Comparison of ENCODE assay signal across 11 cellular contexts in genomic region chr3:126355251-126355650, GRCh38. TPM values are rescaled to one million over a fixed set of nuclear protein-coding genes. Genes with fewer than 3 reads are reported as not detected.
DNase-seq lines count a peak whose midpoint lies in the region; ATAC-seq and TF ChIP-seq lines count a peak whose summit lies in the region.
"Had no signal": no experiment of that assay in that cellular context is flagged by ENCODE, and none has a peak within 500 bp of the region (broad histone marks: within the 10 kb centered on the region; RNA-seq: fewer than 3 reads in every experiment).

No MANE protein-coding gene starts in this region.

- in situ Hi-C loops in GM13977 (cut with MboI; ENCODE audit: low pct_unique_long_range_greater_than_20kb, low sequenced_read_pairs, unreplicated experiment) = no loop called here

- H3K36me3 Mint-ChIP-seq in activated T-helper 1 cell treated with anti-CD3 and anti-CD28 coated beads, Interleukin-12 subunit alpha, Interleukin-12 subunit beta, Interleukin-2, Interleukin-4 antibody, amounts not matched to agents 30 ng/mL and 10 ng/mL and 1 ng/mL, durations not matched to agents 14 hours and 24 hours and 36 hours (ENCODE audit: low read depth) = peaks cover 1% of the 10 kb centered on the region
- H3K36me3 Mint-ChIP-seq in stimulated activated naive B cell treated with anti-CD40 and anti-IgM and Interleukin-4, amounts not matched to agents 10 μg/mL and 1 μg/mL and 100 μg/mL, for 72 hours = no peaks in the 10 kb centered on the region

- no peaks in the 10 kb centered on the region for H3K9me3 Mint-ChIP-seq in activated T-helper 1 cell treated with anti-CD3 and anti-CD28 coated beads, Interleukin-12 subunit alpha, Interleukin-12 subunit beta, Interleukin-2, Interleukin-4 antibody, amounts not matched to agents 30 ng/mL and 10 ng/mL and 1 ng/mL, durations not matched to agents 14 hours and 24 hours and 36 hours
- no peaks in the 10 kb centered on the region for H3K9me3 Mint-ChIP-seq in stimulated activated naive B cell treated with anti-CD40 and anti-IgM and Interleukin-4, amounts not matched to agents 10 μg/mL and 1 μg/mL and 100 μg/mL, for 72 hours

- intact Hi-C loops in activated T-helper 1 cell treated with anti-CD3 and anti-CD28 coated beads, Interleukin-12 subunit alpha, Interleukin-12 subunit beta, Interleukin-2, Interleukin-4 antibody, amounts not matched to agents 30 ng/mL and 10 ng/mL and 1 ng/mL, durations not matched to agents 14 hours and 24 hours and 36 hours (cut with micrococcal nuclease) = loop anchor here (5.0 kb wide), 1 partner anchor 347 kb away; the partner anchor contains the start of gene CHCHD6

- no peak for DNase-seq in activated T-helper 1 cell treated with anti-CD3 and anti-CD28 coated beads, Interleukin-12 subunit alpha, Interleukin-12 subunit beta, Interleukin-2, Interleukin-4 antibody, amounts not matched to agents 30 ng/mL and 10 ng/mL and 1 ng/mL, durations not matched to agents 14 hours and 24 hours and 36 hours (ENCODE audit: low spot score)
- no peak for DNase-seq in stimulated activated naive B cell treated with anti-CD40 and anti-IgM and Interleukin-4, amounts not matched to agents 10 μg/mL and 1 μg/mL and 100 μg/mL, for 72 hours
- DNase-seq in left lobe of liver (ENCODE audit: low spot score) (no peak), GOT3 (lab: John Stamatoyannopoulos, UW) (no peak), GM13977 (ENCODE audit: low spot score) (no peak)
- DNase-seq: effector CD8-positive, alpha-beta T cell; NCI-H187 had no signal

- H3K9me3 ChIP-seq in HUES48 (ENCODE audit: control insufficient read depth, insufficient read depth, low read length) = no peaks in the 10 kb centered on the region
- H3K9me3 ChIP-seq: neutrophil had no signal

- peaks cover 21% of the 10 kb centered on the region for H3K36me3 ChIP-seq in HUES48 (ENCODE audit: control insufficient read depth, insufficient read depth, low read length)
- H3K36me3 ChIP-seq: neutrophil had no signal

- no peak for ATAC-seq in stimulated activated naive B cell treated with anti-CD40 and anti-IgM and Interleukin-4, amounts not matched to agents 10 μg/mL and 1 μg/mL and 100 μg/mL, for 72 hours (replicated peaks)
- ATAC-seq in left lobe of liver = no peak
- ATAC-seq: activated CD4-positive, CD25-positive, alpha-beta regulatory T cell treated with anti-CD3 and anti-CD28 coated beads, Interleukin-2, amount 50 U/mL, for 24 hours had no signal

- H3K27me3 Mint-ChIP-seq in activated T-helper 1 cell treated with anti-CD3 and anti-CD28 coated beads, Interleukin-12 subunit alpha, Interleukin-12 subunit beta, Interleukin-2, Interleukin-4 antibody, amounts not matched to agents 30 ng/mL and 10 ng/mL and 1 ng/mL, durations not matched to agents 14 hours and 24 hours and 36 hours (ENCODE audit: insufficient read depth) = peaks cover 43% of the 10 kb centered on the region
- peaks cover 38 to 53% of the 10 kb centered on the region in 2 donors for H3K27me3 Mint-ChIP-seq in stimulated activated naive B cell treated with anti-CD40 and anti-IgM and Interleukin-4, amounts not matched to agents 10 μg/mL and 1 μg/mL and 100 μg/mL, for 72 hours

- H3K4me1 Mint-ChIP-seq in activated T-helper 1 cell treated with anti-CD3 and anti-CD28 coated beads, Interleukin-12 subunit alpha, Interleukin-12 subunit beta, Interleukin-2, Interleukin-4 antibody, amounts not matched to agents 30 ng/mL and 10 ng/mL and 1 ng/mL, durations not matched to agents 14 hours and 24 hours and 36 hours (ENCODE audit: low read depth) = peaks cover 8% of the 10 kb centered on the region
- peaks cover 5 to 23% of the 10 kb centered on the region in 2 donors for H3K4me1 Mint-ChIP-seq in stimulated activated naive B cell treated with anti-CD40 and anti-IgM and Interleukin-4, amounts not matched to agents 10 μg/mL and 1 μg/mL and 100 μg/mL, for 72 hours

- H3K27ac ChIP-seq in HUES48 (ENCODE audit: low read depth, low read length) (peak overlapping the region; percentile 74), layer of hippocampus (ENCODE audit: low read depth, low read length) (peak overlapping the region; percentile 88)
- H3K27ac ChIP-seq: neutrophil had no signal

- H3K4me3 ChIP-seq in HUES48 (ENCODE audit: low read depth, low read length) = peak overlapping the region; percentile 71

- H3K27ac Mint-ChIP-seq in activated T-helper 1 cell treated with anti-CD3 and anti-CD28 coated beads, Interleukin-12 subunit alpha, Interleukin-12 subunit beta, Interleukin-2, Interleukin-4 antibody, amounts not matched to agents 30 ng/mL and 10 ng/mL and 1 ng/mL, durations not matched to agents 14 hours and 24 hours and 36 hours = no peak overlapping the region
- H3K27ac Mint-ChIP-seq in stimulated activated naive B cell treated with anti-CD40 and anti-IgM and Interleukin-4, amounts not matched to agents 10 μg/mL and 1 μg/mL and 100 μg/mL, for 72 hours = no peak overlapping the region

- H3K4me3 Mint-ChIP-seq in activated T-helper 1 cell treated with anti-CD3 and anti-CD28 coated beads, Interleukin-12 subunit alpha, Interleukin-12 subunit beta, Interleukin-2, Interleukin-4 antibody, amounts not matched to agents 30 ng/mL and 10 ng/mL and 1 ng/mL, durations not matched to agents 14 hours and 24 hours and 36 hours = peak overlapping the region; percentile 61
- peak overlapping the region; percentile 15 to 38 for H3K4me3 Mint-ChIP-seq in stimulated activated naive B cell treated with anti-CD40 and anti-IgM and Interleukin-4, amounts not matched to agents 10 μg/mL and 1 μg/mL and 100 μg/mL, for 72 hours

- H3K27me3 ChIP-seq in HUES48 (ENCODE audit: control insufficient read depth, insufficient read depth, low read length) = peaks cover 21% of the 10 kb centered on the region
- no peaks in the 10 kb centered on the region for H3K27me3 ChIP-seq in layer of hippocampus (ENCODE audit: control insufficient read depth, insufficient read depth, low read length)

- peaks cover 15% of the 10 kb centered on the region for H3K4me1 ChIP-seq in HUES48 (ENCODE audit: control insufficient read depth, insufficient read depth, low read length)

- no peak for TF ChIP-seq CTCF in GM13977 (IDR thresholded peaks at IDR 0.05; ENCODE audit: extremely low read depth, insufficient read depth, missing control alignments)

- H3K9ac ChIP-seq in HUES48 (ENCODE audit: low read depth, low read length) = peak overlapping the region; percentile 61

RNA-seq across cellular contexts. Expression of gene KLF15, which starts 2.0 kb away (rescaled TPM):
- total RNA-seq in activated T-helper 1 cell treated with anti-CD3 and anti-CD28 coated beads, Interleukin-12 subunit alpha, Interleukin-12 subunit beta, Interleukin-2, Interleukin-4 antibody, amounts not matched to agents 30 ng/mL and 10 ng/mL and 1 ng/mL, durations not matched to agents 14 hours and 24 hours and 36 hours = 0.08 and 0.22 TPM in 2 replicates
- total RNA-seq in left lobe of liver = 105 TPM

RNA-seq across cellular contexts. Expression of gene CFAP100, which starts 39.5 kb away (rescaled TPM):
- total RNA-seq in activated T-helper 1 cell treated with anti-CD3 and anti-CD28 coated beads, Interleukin-12 subunit alpha, Interleukin-12 subunit beta, Interleukin-2, Interleukin-4 antibody, amounts not matched to agents 30 ng/mL and 10 ng/mL and 1 ng/mL, durations not matched to agents 14 hours and 24 hours and 36 hours = not detected in 2 replicates
- total RNA-seq in left lobe of liver = not detected

Comparison
In these comparisons a context has a peak if more than half of its experiments do, and no peak if none do; other contexts are left out.
1. RNA of gene KLF15, which starts 2.0 kb away (total RNA-seq): 105 TPM in left lobe of liver (single experiment); 0.08 to 0.22 TPM in activated T-helper 1 cell treated with anti-CD3 and anti-CD28 coated beads, Interleukin-12 subunit alpha, Interleukin-12 subunit beta, Interleukin-2, Interleukin-4 antibody, amounts not matched to agents 30 ng/mL and 10 ng/mL and 1 ng/mL, durations not matched to agents 14 hours and 24 hours and 36 hours; every median in the first group is over 10 times any median in the second.